In the genomic region with DNA sequence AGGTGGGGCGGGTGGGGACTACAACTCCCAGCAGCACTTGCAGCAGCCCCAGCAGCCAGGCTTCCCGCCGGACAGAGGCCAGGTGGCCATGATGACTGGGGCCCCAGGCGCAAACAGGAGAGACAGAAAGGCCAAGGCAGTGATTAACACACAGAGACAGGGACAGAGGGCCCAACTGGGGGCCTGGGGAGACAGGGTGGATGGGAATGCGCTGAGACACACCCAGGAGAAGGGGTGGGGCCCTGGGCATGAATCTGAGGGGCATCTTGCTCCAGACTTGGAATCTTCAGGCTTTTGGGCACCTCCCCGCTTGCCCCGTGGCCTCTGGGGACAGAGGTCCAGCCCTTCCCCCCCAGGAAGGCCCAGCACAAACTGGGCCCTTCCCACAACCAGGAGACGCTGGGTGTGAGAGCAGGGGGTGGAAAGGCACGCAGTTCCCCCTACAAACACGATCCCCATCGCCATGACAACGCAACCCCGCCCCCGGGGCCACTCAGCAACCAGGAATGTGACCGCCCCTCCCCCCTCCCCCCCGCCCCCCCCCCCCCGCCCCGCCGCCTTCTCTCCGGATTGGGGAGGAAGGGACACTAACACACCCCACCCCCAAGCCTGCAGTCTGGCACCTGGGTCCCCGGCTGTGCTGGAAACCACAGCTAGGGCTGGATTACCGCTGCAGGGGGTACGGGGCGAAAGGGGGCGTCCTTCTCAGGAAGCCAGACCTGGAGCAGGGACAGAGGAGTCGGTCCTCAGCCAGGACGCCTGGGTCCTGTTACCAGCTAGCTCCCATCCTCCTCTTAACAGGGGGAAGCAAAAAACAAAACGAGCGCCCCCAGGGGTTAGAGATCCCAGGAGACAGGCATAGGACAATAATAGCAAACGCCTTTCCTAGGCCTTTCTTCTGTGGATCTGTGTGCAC, we compare ENCODE assay signal across 8 cellular contexts. TPM values are rescaled to one million over a fixed set of nuclear protein-coding genes. Genes with fewer than 3 reads are reported as not detected.
DNase-seq lines count a peak whose midpoint lies in the region; ATAC-seq and TF ChIP-seq lines count a peak whose summit lies in the region.

No MANE protein-coding gene starts in this region.

- H3K4me1 Mint-ChIP-seq in Calu3 (ENCODE audit: low read depth, unreplicated experiment): peaks cover 61% of the 10 kb centered on the region
- peaks cover 50 to 65% (median 55%) of the 10 kb centered on the region in 7 donors for H3K4me1 Mint-ChIP-seq in naive thymus-derived CD4-positive, alpha-beta T cell

- no peaks in the 10 kb centered on the region for H3K27me3 Mint-ChIP-seq in Calu3 (ENCODE audit: unreplicated experiment)
- no peaks in the 10 kb centered on the region for H3K27me3 Mint-ChIP-seq in naive thymus-derived CD4-positive, alpha-beta T cell

- H3K27ac ChIP-seq in HUES64 (ENCODE audit: low read depth, low read length): peak overlapping the region; percentile 100
- H3K27ac ChIP-seq in naive thymus-derived CD4-positive, alpha-beta T cell (ENCODE audit: low read depth, low read length): peak overlapping the region; percentile 90
- peak overlapping the region; percentile 98 to 99 for H3K27ac ChIP-seq in tibial artery

- H3K36me3 Mint-ChIP-seq in Calu3 (ENCODE audit: insufficient read depth, unreplicated experiment): peaks cover 96% of the 10 kb centered on the region
- H3K36me3 Mint-ChIP-seq in naive thymus-derived CD4-positive, alpha-beta T cell: peaks cover 4 to 32% (median 13%) of the 10 kb centered on the region in 5 donors

- peaks cover 48% of the 10 kb centered on the region for H3K4me1 ChIP-seq in HUES64 (ENCODE audit: insufficient read depth, low read length)
- peaks cover 42% of the 10 kb centered on the region for H3K4me1 ChIP-seq in NT2/D1 (ENCODE audit: insufficient read depth, insufficient read length)
- H3K4me1 ChIP-seq in naive thymus-derived CD4-positive, alpha-beta T cell (ENCODE audit: control insufficient read depth in 2 of 2, insufficient read depth in 2 of 2, low read length in 2 of 2): peaks cover 35 to 43% of the 10 kb centered on the region in 2 donors
- H3K4me1 ChIP-seq in tibial artery: peaks cover 0 to 58% (median 47%) of the 10 kb centered on the region in 4 donors

- H3K27ac Mint-ChIP-seq in Calu3 (ENCODE audit: unreplicated experiment): peak overlapping the region; percentile 85
- peak overlapping the region; percentile 82 to 95 (median 91) for H3K27ac Mint-ChIP-seq in naive thymus-derived CD4-positive, alpha-beta T cell

- peak overlapping the region; percentile 67 for H3K4me3 Mint-ChIP-seq in Calu3 (ENCODE audit: low read depth, unreplicated experiment)
- H3K4me3 Mint-ChIP-seq in naive thymus-derived CD4-positive, alpha-beta T cell: peak overlapping the region; percentile 88 to 98 (median 94)

- CTCF ChIA-PET in Calu3 (lab: Charles Lee): interaction anchor here (0.6 to 1.8 kb wide), 5 partner anchors 8 to 41 kb away, joined by 3 to 10 read pairs (median 6); partner anchors contain the start of gene PRCC
- CTCF ChIA-PET in naive thymus-derived CD4-positive, alpha-beta T cell (lab: Charles Lee): interaction anchor here (0.8 to 1.3 kb wide), 2 partner anchors 19 to 21 kb away, joined by 3 to 4 read pairs; no protein-coding TSS in a partner anchor

- H3K9me3 ChIP-seq in HUES64 (ENCODE audit: insufficient read depth, low read depth, low read length) (no peaks in the 10 kb centered on the region), NT2/D1 (ENCODE audit: insufficient read depth, low read length) (no peaks in the 10 kb centered on the region), tibial artery (no peaks in the 10 kb centered on the region)
- no peaks in the 10 kb centered on the region for H3K9me3 ChIP-seq in naive thymus-derived CD4-positive, alpha-beta T cell (ENCODE audit: control insufficient read depth in 2 of 3, low read length in 3 of 3)

- BruUV-seq in Calu3 (replicated peaks; lab: Mats Ljungman, UMichigan): no TSS peak

- H3K36me3 ChIP-seq in HUES64 (ENCODE audit: insufficient read depth, low read length) (peaks cover 35% of the 10 kb centered on the region), NT2/D1 (ENCODE audit: insufficient read depth, insufficient read length, low read length) (peaks cover 64% of the 10 kb centered on the region), tibial artery (peaks cover 16 to 32% (median 32%) of the 10 kb centered on the region in 3 donors)
- peaks cover 0 to 40% (median 5%) of the 10 kb centered on the region in 3 experiments for H3K36me3 ChIP-seq in naive thymus-derived CD4-positive, alpha-beta T cell (ENCODE audit: control insufficient read depth in 2 of 3, insufficient read depth in 3 of 3, low read length in 3 of 3)

- WGBS in HUES64: under 1% methylated on average over 17 of the region's 30 CpGs

- no peaks in the 10 kb centered on the region for H3K9me3 Mint-ChIP-seq in Calu3 (ENCODE audit: low read depth, unreplicated experiment)
- H3K9me3 Mint-ChIP-seq in naive thymus-derived CD4-positive, alpha-beta T cell: no peaks in the 10 kb centered on the region

- peak; percentile 98 for DNase-seq in Calu3
- DNase-seq in NT2/D1 (ENCODE audit: low read depth, low spot score): peak; percentile 97
- DNase-seq in activated naive CD4-positive, alpha-beta T cell treated with Interleukin-2 at 50 U/mL for 16 hours: peak; percentile 65
- peak; percentile 96 for DNase-seq in fibroblast of the conjunctiva (ENCODE audit: low read depth)
- DNase-seq in naive thymus-derived CD4-positive, alpha-beta T cell: peak in 5 of 9 donors; percentile 31 to 69 (median 45)
- peak; percentile 97 to 98 for DNase-seq in tibial artery

- H3K9ac ChIP-seq in HUES64 (ENCODE audit: low read depth, low read length) (peak overlapping the region; percentile 99), NT2/D1 (ENCODE audit: insufficient read length, low read depth) (peak overlapping the region; percentile 97)

- H3K4me3 ChIP-seq in HUES64 (ENCODE audit: low read length): peak overlapping the region; percentile 71
- peak overlapping the region; percentile 63 for H3K4me3 ChIP-seq in NT2/D1 (ENCODE audit: insufficient read length, low read depth)
- H3K4me3 ChIP-seq in naive thymus-derived CD4-positive, alpha-beta T cell (ENCODE audit: low read length): peak overlapping the region; percentile 76
- H3K4me3 ChIP-seq in tibial artery: peak overlapping the region; percentile 82 to 91

- H3K27me3 ChIP-seq in HUES64 (ENCODE audit: insufficient read depth, low read length) (no peaks in the 10 kb centered on the region), NT2/D1 (ENCODE audit: insufficient read depth, insufficient read length) (no peaks in the 10 kb centered on the region), tibial artery (no peaks in the 10 kb centered on the region)
- no peaks in the 10 kb centered on the region for H3K27me3 ChIP-seq in naive thymus-derived CD4-positive, alpha-beta T cell (ENCODE audit: control insufficient read depth in 2 of 2, insufficient read depth in 2 of 2, low read length in 2 of 2)

- no peak for ATAC-seq in naive thymus-derived CD4-positive, alpha-beta T cell
- no peak for ATAC-seq in GM18868 (IDR thresholded peaks at IDR 0.05; ENCODE audit: unreplicated experiment)

- TF ChIP-seq CTCF in Calu3 (IDR thresholded peaks at IDR 0.05; ENCODE audit: unreplicated experiment) (no peak), tibial artery (IDR thresholded peaks at IDR 0.05) (no peak)

- intact Hi-C loops in Calu3 (cut with micrococcal nuclease; ENCODE audit: unreplicated experiment) (no loop called here), tibial artery (cut with DNase I; ENCODE audit: low total_unique reads) (no loop called here)
- intact Hi-C loops in naive thymus-derived CD4-positive, alpha-beta T cell (cut with micrococcal nuclease): loop anchor here in 1 of 2 donors (10.0 kb wide), 1 partner anchor 388 kb away; the partner anchor contains the start of gene ETV3

- POLR2A ChIA-PET in naive thymus-derived CD4-positive, alpha-beta T cell (lab: Charles Lee): interaction anchor here (1.8 to 2.8 kb wide), 2 partner anchors 20 kb away, joined by 15 to 18 read pairs; partner anchors contain the start of genes ISG20L2, METTL25B and PRCC

RNA-seq across cellular contexts. Expression of gene HDGF, which starts 4.5 kb away (rescaled TPM):
- total RNA-seq in Calu3 (2022): 437 and 470 TPM in 2 replicates
- polyA plus RNA-seq in HUES64 (2013, experiment 1 of 2): 256 TPM
- 262 TPM for polyA plus RNA-seq in HUES64 (2013, experiment 2 of 2)
- total RNA-seq in naive thymus-derived CD4-positive, alpha-beta T cell: 100 to 1,000 TPM in 1 of 5 experiments, 10 to 100 TPM in 4; 64.1 to 224 (median 91.2) TPM
- polyA plus RNA-seq in naive thymus-derived CD4-positive, alpha-beta T cell: 10 to 100 TPM; 25.0 to 39.3 TPM

RNA-seq across cellular contexts. Expression of gene MRPL24, which starts 6.1 kb away (rescaled TPM):
- 130 and 138 TPM in 2 replicates for total RNA-seq in Calu3 (2022)
- polyA plus RNA-seq in HUES64 (2013, experiment 1 of 2): 28.7 TPM
- 31.2 TPM for polyA plus RNA-seq in HUES64 (2013, experiment 2 of 2)
- total RNA-seq in naive thymus-derived CD4-positive, alpha-beta T cell: 10 to 100 TPM; 19.1 to 68.9 (median 47.2) TPM
- 10 to 100 TPM; 86.3 to 98.0 TPM for polyA plus RNA-seq in naive thymus-derived CD4-positive, alpha-beta T cell

RNA-seq across cellular contexts. Expression of gene ISG20L2, which starts 18.4 kb away (rescaled TPM):
- total RNA-seq in Calu3 (2022): 60.9 and 61.6 TPM in 2 replicates
- polyA plus RNA-seq in HUES64 (2013, experiment 1 of 2): 44.6 TPM
- 37.2 TPM for polyA plus RNA-seq in HUES64 (2013, experiment 2 of 2)
- 10 to 100 TPM; 44.7 to 59.9 (median 53.9) TPM for total RNA-seq in naive thymus-derived CD4-positive, alpha-beta T cell
- polyA plus RNA-seq in naive thymus-derived CD4-positive, alpha-beta T cell: 10 to 100 TPM; 15.3 to 20.6 TPM

RNA-seq across cellular contexts. Expression of gene METTL25B, which starts 18.7 kb away (rescaled TPM):
- 52.7 and 63.8 TPM in 2 replicates for total RNA-seq in Calu3 (2022)
- 15.7 TPM for polyA plus RNA-seq in HUES64 (2013, experiment 1 of 2)
- polyA plus RNA-seq in HUES64 (2013, experiment 2 of 2): 22.1 TPM
- 10 to 100 TPM; 16.0 to 29.8 (median 29.1) TPM for total RNA-seq in naive thymus-derived CD4-positive, alpha-beta T cell
- 1 to 10 TPM; 4.4 to 5.1 TPM for polyA plus RNA-seq in naive thymus-derived CD4-positive, alpha-beta T cell

RNA-seq across cellular contexts. Expression of gene PRCC, which starts 20.4 kb away (rescaled TPM):
- 72.8 and 80.4 TPM in 2 replicates for total RNA-seq in Calu3 (2022)
- 84.7 TPM for polyA plus RNA-seq in HUES64 (2013, experiment 1 of 2)
- polyA plus RNA-seq in HUES64 (2013, experiment 2 of 2): 76.6 TPM
- total RNA-seq in naive thymus-derived CD4-positive, alpha-beta T cell: 10 to 100 TPM; 53.2 to 88.9 (median 61.7) TPM
- 10 to 100 TPM; 40.9 to 60.8 TPM for polyA plus RNA-seq in naive thymus-derived CD4-positive, alpha-beta T cell

Comparison
In these comparisons a context has a peak if more than half of its experiments do, and no peak if none do; other contexts are left out.
1. DNase-seq: peak in every context shown above with its lines; median percentile 98 in Calu3; 98 in tibial artery; 97 in NT2/D1; 96 in fibroblast of the conjunctiva; 65 in activated naive CD4-positive, alpha-beta T cell treated with Interleukin-2 at 50 U/mL for 16 hours; 45 in naive thymus-derived CD4-positive, alpha-beta T cell.